In the genomic region with DNA sequence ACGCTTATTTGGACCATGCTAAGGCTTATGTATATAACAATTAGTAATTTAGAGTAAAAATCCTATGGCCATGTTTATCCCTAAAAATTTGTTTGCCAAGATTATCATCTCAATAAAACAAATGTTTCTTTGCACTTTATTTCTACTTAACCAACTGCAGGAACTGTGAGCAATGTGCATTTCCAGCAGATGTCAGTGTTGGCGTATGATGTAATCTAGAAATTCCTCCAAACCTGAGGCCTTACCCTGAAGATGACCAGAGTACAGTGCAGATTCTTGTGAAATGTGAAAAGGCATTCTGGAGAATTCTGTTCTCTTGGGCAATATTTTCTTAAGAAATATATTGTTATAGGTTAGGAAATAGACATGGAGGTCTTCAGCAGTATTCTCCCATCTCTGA, we compare ENCODE assay signal across 8 cellular contexts.
DNase-seq lines count a peak whose midpoint lies in the region; ATAC-seq, FAIRE-seq and TF ChIP-seq lines count a peak whose summit lies in the region.

No MANE protein-coding gene starts in this region.

- POLR2A ChIA-PET in A673 (lab: Charles Lee; ENCODE audit: low non-redundant PET): no interaction called here

- H3K4me3 ChIP-seq in A673 (ENCODE audit: low read depth, low read length, poor library complexity, severe bottlenecking) (no peak overlapping the region), cardiac fibroblast (replicated peaks in 1 of 2; ENCODE audit: low read depth in 2 of 2, low read length in 2 of 2) (no peak overlapping the region), mesendoderm (ENCODE audit: low read length) (no peak overlapping the region)

- H3K9me3 ChIP-seq in A673 (ENCODE audit: low read depth, low read length, poor library complexity, severe bottlenecking): peaks cover 13% of the 10 kb centered on the region

- FAIRE-seq in GM12891 (lab: Jason Lieb, UNC): peak; percentile 84

- H2BK5ac ChIP-seq in mesendoderm (ENCODE audit: low read length): no peak overlapping the region

- H3K27me3 ChIP-seq in A673 (replicated peaks; ENCODE audit: insufficient read depth, low read depth, low read length, poor library complexity): no peaks in the 10 kb centered on the region
- H3K27me3 ChIP-seq in mesendoderm (ENCODE audit: insufficient read depth, low read length, poor library complexity): no peaks in the 10 kb centered on the region

- H3K9ac ChIP-seq in mesendoderm (ENCODE audit: low read length): no peak overlapping the region

- H3K79me1 ChIP-seq in mesendoderm (ENCODE audit: low read length): no peaks in the 10 kb centered on the region

- no peak overlapping the region for H3K18ac ChIP-seq in mesendoderm (ENCODE audit: low read length)

- DNase-seq in A673 (ENCODE audit: low spot score) (peak; percentile 79), GM12891 (ENCODE audit: insufficient read length, low spot score) (no peak), NCI-H774 (lab: John Stamatoyannopoulos, UW) (peak; percentile 9), cardiac fibroblast (ENCODE audit: low read depth in 2 of 2) (peak; percentile 91 to 92), mesendoderm (peak; percentile 75), posterior vena cava (ENCODE audit: low spot score) (no peak)

- no peaks in the 10 kb centered on the region for H3K36me3 ChIP-seq in A673 (ENCODE audit: insufficient read depth, low read length, poor library complexity, severe bottlenecking)
- no peaks in the 10 kb centered on the region for H3K36me3 ChIP-seq in mesendoderm (ENCODE audit: control insufficient read depth, insufficient read depth, low read length)

- H3K79me2 ChIP-seq in mesendoderm (ENCODE audit: control insufficient read depth, insufficient read depth, low read length): no peaks in the 10 kb centered on the region

- no peak overlapping the region for H2AK5ac ChIP-seq in mesendoderm (ENCODE audit: low read length)

- H4K8ac ChIP-seq in mesendoderm (ENCODE audit: low read depth, low read length): no peak overlapping the region

- ATAC-seq in HG02885 (IDR thresholded peaks at IDR 0.05; ENCODE audit: poor library complexity, unreplicated experiment) (peak; percentile 72), HG02623 (IDR thresholded peaks at IDR 0.05; ENCODE audit: unreplicated experiment) (no peak)

- no peak overlapping the region for H2BK120ac ChIP-seq in mesendoderm (ENCODE audit: low read depth, low read length)

- no peak overlapping the region for H3K4me2 ChIP-seq in mesendoderm (ENCODE audit: low read length)

- H3K4me1 ChIP-seq in A673 (ENCODE audit: insufficient read depth, low read length, poor library complexity, severe bottlenecking) (no peaks in the 10 kb centered on the region), mesendoderm (ENCODE audit: control insufficient read depth, low read depth, low read length) (no peaks in the 10 kb centered on the region)

- TF ChIP-seq POLR2A in GM12891 (IDR thresholded peaks at IDR 0.05; ENCODE audit: low read depth, low read length): no peak

- BruUV-seq in A673 (replicated peaks; lab: Mats Ljungman, UMichigan): no TSS peak

- no peak overlapping the region for H3K23ac ChIP-seq in mesendoderm (ENCODE audit: low read length)

- H3K27ac ChIP-seq in A673 (ENCODE audit: low read depth, low read length, poor library complexity, severe bottlenecking): no peak overlapping the region
- H3K27ac ChIP-seq in mesendoderm (ENCODE audit: low read depth, low read length): no peak overlapping the region

- TF ChIP-seq CTCF in A673 (conservative IDR thresholded peaks at IDR 0.05; ENCODE audit: low read depth, low read length): peak; percentile 85
- TF ChIP-seq CTCF in cardiac fibroblast (IDR thresholded peaks at IDR 0.05; ENCODE audit: low read depth, low read length): peak; percentile 68

- WGBS in mesendoderm (ENCODE audit: extremely low coverage, insufficient coverage, low lambda C conversion rate): no CpG with 5 or more reads among the region's 2 CpGs

- intact Hi-C loops in A673 (cut with micrococcal nuclease; ENCODE audit: unreplicated experiment) (loop anchor here (2.0 to 10.0 kb wide), 2 partner anchors 100 to 240 kb away; no protein-coding TSS in a partner anchor), posterior vena cava (cut with DNase I) (no loop called here)

- CTCF ChIA-PET in A673 (lab: Charles Lee): no interaction called here

- H4K5ac ChIP-seq in mesendoderm (ENCODE audit: low read length): no peak overlapping the region

- no peak overlapping the region for H3K56ac ChIP-seq in mesendoderm (ENCODE audit: low read length)

- no peak overlapping the region for H2BK15ac ChIP-seq in mesendoderm (replicated peaks; ENCODE audit: low read depth)

- H3K4ac ChIP-seq in mesendoderm (ENCODE audit: low read depth, low read length): no peak overlapping the region

TF ChIP-seq in GM12891, 5 proteins besides CTCF, POLR2A, EP300 and RAD21:
- no peak for TF ChIP-seq PAX5 (IDR thresholded peaks at IDR 0.05; ENCODE audit: insufficient read depth, low read length, severe bottlenecking)
- no peak for TF ChIP-seq TAF1 (IDR thresholded peaks at IDR 0.05; ENCODE audit: low read depth, low read length)
- TF ChIP-seq POU2F2 (IDR thresholded peaks at IDR 0.05; ENCODE audit: low read depth, low read length): no peak
- TF ChIP-seq POLR2AphosphoS5 (IDR thresholded peaks at IDR 0.05; ENCODE audit: low read depth, low read length): no peak

Comparison
In these comparisons a context has a peak if more than half of its experiments do, and no peak if none do; other contexts are left out.
1. DNase-seq: peak in A673 (single experiment), NCI-H774 (single experiment), cardiac fibroblast (2 of 2) and mesendoderm (single experiment); none in GM12891 (single experiment) and posterior vena cava (single experiment).